ENCODE assay signal across 8 cellular contexts in the genomic region with DNA sequence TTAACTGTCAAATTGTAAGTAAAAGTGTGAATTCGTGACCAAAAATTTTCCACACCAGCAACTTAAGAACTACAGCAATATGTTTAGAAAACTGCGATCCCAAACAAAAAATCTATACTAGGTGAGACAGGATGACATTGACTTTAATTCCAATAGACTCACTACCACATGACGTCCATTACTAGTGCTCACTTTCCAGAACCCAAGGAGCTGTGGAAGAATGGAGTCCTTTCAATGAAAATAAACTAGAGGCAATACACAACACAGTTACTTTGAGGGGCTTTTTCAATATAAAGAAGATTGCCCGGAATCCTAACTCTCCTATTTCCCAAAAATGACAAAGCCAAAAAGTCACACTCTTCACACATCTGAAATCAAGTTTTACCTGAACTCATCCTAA. TPM values are rescaled to one million over a fixed set of nuclear protein-coding genes. Genes with fewer than 3 reads are reported as not detected.
DNase-seq lines count a peak whose midpoint lies in the region; ATAC-seq and TF ChIP-seq lines count a peak whose summit lies in the region.

No MANE protein-coding gene starts in this region.

- peaks cover 57% of the 10 kb centered on the region for H3K27me3 Mint-ChIP-seq in T-helper 17 cell

- DNase-seq in T-helper 17 cell (no peak), fibroblast of the aortic adventitia (ENCODE audit: low read depth) (no peak), retina (peak; percentile 7), sciatic nerve (ENCODE audit: low spot score) (no peak), C1 segment of cervical spinal cord (lab: John Stamatoyannopoulos, UW) (no peak), NCI-H187 (lab: John Stamatoyannopoulos, UW) (no peak)
- no peak for DNase-seq in activated effector memory CD4-positive, alpha-beta T cell treated with Interleukin-2 at 50 U/mL for 16 hours

- H3K9me3 ChIP-seq in ES-I3 (ENCODE audit: control insufficient read depth, insufficient read depth, low read length) (peaks cover 3% of the 10 kb centered on the region; the same call in 1 of the 2 replicates), T-helper 17 cell (ENCODE audit: control insufficient read depth, low read length, poor library complexity, severe bottlenecking) (no peaks in the 10 kb centered on the region)

- H3K36me3 Mint-ChIP-seq in T-helper 17 cell (ENCODE audit: low read depth): peaks cover 2% of the 10 kb centered on the region

- no peaks in the 10 kb centered on the region for H3K4me1 ChIP-seq in ES-I3 (ENCODE audit: insufficient read depth, low read length)

- H3K9ac ChIP-seq in ES-I3 (ENCODE audit: low read depth, low read length): peak overlapping the region; percentile 86

- TF ChIP-seq CTCF in fibroblast of the aortic adventitia (IDR thresholded peaks at IDR 0.05; ENCODE audit: insufficient read depth, low read length): no peak

- no peaks in the 10 kb centered on the region for H3K36me3 ChIP-seq in ES-I3 (ENCODE audit: insufficient read depth, low read length)

- H3K4me3 ChIP-seq in fibroblast of the aortic adventitia (ENCODE audit: low read depth, low read length): peak overlapping the region; percentile 87

- peaks cover 20% of the 10 kb centered on the region for H3K4me1 Mint-ChIP-seq in T-helper 17 cell

- intact Hi-C loops in sciatic nerve (cut with DNase I): no loop called here

- H3K4me3 Mint-ChIP-seq in T-helper 17 cell: peak overlapping the region; percentile 98

- no peak for ATAC-seq in T-helper 17 cell
- ATAC-seq in sciatic nerve: no peak

- H3K27ac Mint-ChIP-seq in T-helper 17 cell: peak overlapping the region; percentile 90

RNA-seq across cellular contexts. Expression of a gene that starts 1.4 kb away (rescaled TPM):
- total RNA-seq in T-helper 17 cell (1 to 10 TPM; 1.5 to 2.4 TPM), fibroblast of the aortic adventitia (ENCODE audit: low replicate concordance) (76.6 and 192 TPM in 2 replicates), sciatic nerve (117 TPM)

Comparison
In these comparisons a context has a peak if more than half of its experiments do, and no peak if none do; other contexts are left out.
1. RNA of a gene that starts 1.4 kb away (total RNA-seq): 76.6 to 192 TPM in fibroblast of the aortic adventitia and 117 TPM in sciatic nerve (single experiment); 1.5 to 2.4 TPM in T-helper 17 cell; every median in the first group is over 10 times any median in the second.